In genomic region chr11:125382211-125382807, GRCh38 we compare ENCODE assay signal across 1 cellular context.
TF ChIP-seq lines count a peak whose summit lies in the region.

No MANE protein-coding gene starts in this region.

TF ChIP-seq in HCT116, 20 proteins besides CTCF, POLR2A, EP300 and RAD21:
- TF ChIP-seq JUND (IDR thresholded peaks at IDR 0.05) (no peak), ELF1 (IDR thresholded peaks at IDR 0.05; ENCODE audit: borderline replicate concordance, low read depth) (no peak), SIN3A (IDR thresholded peaks at IDR 0.05; ENCODE audit: low read depth) (no peak), EZH2 (IDR thresholded peaks at IDR 0.05) (0 out of 2 replicates have a peak, but pooled peaks have one; percentile 35)
TF ChIP-seq in HCT116: peak in this region for 1.
